Comparison of ENCODE assay signal across 35 cellular contexts in the genomic region with DNA sequence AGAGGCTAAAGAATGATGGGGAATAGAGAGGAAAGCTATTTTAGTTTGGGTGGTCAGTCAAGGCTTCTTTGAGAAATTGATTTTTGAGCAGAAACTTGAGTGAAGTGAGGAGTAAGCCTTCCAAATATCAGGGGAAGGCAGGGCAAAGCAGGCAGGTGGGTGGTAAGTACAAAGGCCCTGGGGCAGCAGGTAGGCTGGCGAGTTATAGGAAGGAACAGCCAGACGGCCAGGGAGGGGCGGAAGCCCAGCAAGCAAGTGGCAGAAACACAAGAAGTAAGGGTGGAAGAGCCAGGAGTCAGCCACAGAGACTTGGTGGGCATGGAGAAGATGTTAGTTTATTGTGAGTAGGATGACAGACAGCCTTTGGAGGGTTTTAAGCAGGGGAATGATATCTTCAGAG. TPM values are rescaled to one million over a fixed set of nuclear protein-coding genes. Genes with fewer than 3 reads are reported as not detected.
"Had no signal": no experiment of that assay in that cellular context is flagged by ENCODE, and none has a peak within 500 bp of the region (broad histone marks: within the 10 kb centered on the region; RNA-seq: fewer than 3 reads in every experiment).

No MANE protein-coding gene starts in this region.

- H3K27me3 ChIP-seq: ascending aorta, cardiac muscle cell, MG63, Peyer's patch, SJSA1 had no signal

- H3K36me3 Mint-ChIP-seq: activated naive CD8-positive, alpha-beta T cell treated with anti-CD3 and anti-CD28 coated beads for 36 hours; WTC11 had no signal

- DNase-seq: activated CD4-positive, alpha-beta T cell treated with anti-CD3 and anti-CD28 coated beads for 36 hours; activated CD4-positive, alpha-beta T cell treated with anti-CD3 and anti-CD28 coated beads, Interleukin-2, amount 10 ng/mL, durations not matched to agents 7 days and 5 days; activated CD4-positive, alpha-beta T cell treated with anti-CD3 and anti-CD28 coated beads, Interleukin-2, amount 50 U/mL, for 48 hours; activated CD8-positive, alpha-beta T cell treated with anti-CD3 and anti-CD28 coated beads, Interleukin-2, amount 10 ng/mL, durations not matched to agents 7 days and 5 days; activated naive CD4-positive, alpha-beta T cell; activated naive CD4-positive, alpha-beta T cell treated with anti-CD3 and anti-CD28 coated beads, Interleukin-2, amount 50 U/mL, for 16 hours; activated naive CD8-positive, alpha-beta T cell treated with anti-CD3 and anti-CD28 coated beads for 36 hours; activated T-cell treated with anti-CD3 and anti-CD28 coated beads, Interleukin-2, amount 50 U/mL, for 4 hours; amniotic stem cell; Kasumi-1; KG1; MG63; MV-4-11; NCI-H1092; NCI-H1436 treated with DMSO at 0.1 percent for 48 hours; NCI-H1694 treated with DMSO at 0.1 percent for 48 hours; NCI-H2029; NCI-H345; NCI-H526; NCI-H748 treated with DMSO at 0.1 percent for 48 hours; NK-92 treated with Interleukin-12 subunit alpha and Interleukin-12 subunit beta, amount 100 ng/mL, for 24 hours; PC-3; RPMI8226; SHP77 treated with DMSO at 0.1 percent for 48 hours; SK-N-SH had no signal

- H3K4me3 Mint-ChIP-seq: activated CD4-positive, alpha-beta T cell treated with anti-CD3 and anti-CD28 coated beads for 36 hours; activated CD4-positive, alpha-beta T cell treated with anti-CD3 and anti-CD28 coated beads, Interleukin-2, amount 10 ng/mL, durations not matched to agents 7 days and 5 days; activated CD8-positive, alpha-beta T cell treated with anti-CD3 and anti-CD28 coated beads, Interleukin-2, amount 10 ng/mL, durations not matched to agents 7 days and 5 days; activated naive CD8-positive, alpha-beta T cell treated with anti-CD3 and anti-CD28 coated beads for 36 hours; activated T-cell treated with anti-CD3 and anti-CD28 coated beads, Interleukin-2, amount 50 U/mL, for 4 hours; activated T-helper 1 cell treated with anti-CD3 and anti-CD28 coated beads, Interleukin-12 subunit alpha, Interleukin-12 subunit beta, Interleukin-2, Interleukin-4 antibody, amounts not matched to agents 30 ng/mL and 10 ng/mL and 1 ng/mL, durations not matched to agents 14 hours and 24 hours and 36 hours; T-helper 1 cell treated with Interleukin-12 subunit alpha and Interleukin-12 subunit beta and Interleukin-4 antibody, amounts not matched to agents 30 μg/mL and 1 μg/mL, for 36 hours; T-helper 2 cell treated with Interferon-gamma antibody and Interleukin-4, amounts not matched to agents 5 μg/mL and 100 μg/mL, for 36 hours; WTC11 had no signal

- H3K4me1 ChIP-seq: Peyer's patch had no signal

- H3K9me3 ChIP-seq: ascending aorta, MG63, Peyer's patch, SJSA1, SK-N-SH had no signal

- H3K9me3 Mint-ChIP-seq: activated CD4-positive, alpha-beta T cell treated with anti-CD3 and anti-CD28 coated beads, Interleukin-2, amount 10 ng/mL, durations not matched to agents 7 days and 5 days; activated naive CD8-positive, alpha-beta T cell treated with anti-CD3 and anti-CD28 coated beads for 36 hours; activated T-cell treated with anti-CD3 and anti-CD28 coated beads, Interleukin-2, amount 50 U/mL, for 4 hours; activated T-helper 1 cell treated with anti-CD3 and anti-CD28 coated beads, Interleukin-12 subunit alpha, Interleukin-12 subunit beta, Interleukin-2, Interleukin-4 antibody, amounts not matched to agents 30 ng/mL and 10 ng/mL and 1 ng/mL, durations not matched to agents 14 hours and 24 hours and 36 hours; T-helper 1 cell treated with Interleukin-12 subunit alpha and Interleukin-12 subunit beta and Interleukin-4 antibody, amounts not matched to agents 30 μg/mL and 1 μg/mL, for 36 hours; T-helper 2 cell treated with Interferon-gamma antibody and Interleukin-4, amounts not matched to agents 5 μg/mL and 100 μg/mL, for 36 hours; WTC11 had no signal

- H3K36me3 ChIP-seq: ascending aorta, cardiac muscle cell, MG63, Peyer's patch, SJSA1 had no signal

- H3K4me1 Mint-ChIP-seq: activated CD4-positive, alpha-beta T cell treated with anti-CD3 and anti-CD28 coated beads for 36 hours; activated CD4-positive, alpha-beta T cell treated with anti-CD3 and anti-CD28 coated beads, Interleukin-2, amount 10 ng/mL, durations not matched to agents 7 days and 5 days; activated naive CD8-positive, alpha-beta T cell treated with anti-CD3 and anti-CD28 coated beads for 36 hours; WTC11 had no signal

- H3K27ac ChIP-seq: ascending aorta, cardiac muscle cell, Peyer's patch, SJSA1 had no signal

- ATAC-seq: activated CD4-positive, alpha-beta T cell treated with anti-CD3 and anti-CD28 coated beads for 36 hours; activated CD4-positive, CD25-positive, alpha-beta regulatory T cell treated with anti-CD3 and anti-CD28 coated beads, Interleukin-2, amount 50 U/mL, for 24 hours; activated CD8-positive, alpha-beta T cell treated with anti-CD3 and anti-CD28 coated beads, Interleukin-2, amount 10 ng/mL, durations not matched to agents 7 days and 5 days; activated T-cell treated with anti-CD3 and anti-CD28 coated beads, Interleukin-2, amount 50 U/mL, for 4 hours; PC-3; WTC11 had no signal

- H3K27ac Mint-ChIP-seq: activated CD4-positive, alpha-beta T cell treated with anti-CD3 and anti-CD28 coated beads for 36 hours; activated CD4-positive, alpha-beta T cell treated with anti-CD3 and anti-CD28 coated beads, Interleukin-2, amount 10 ng/mL, durations not matched to agents 7 days and 5 days; activated CD8-positive, alpha-beta T cell treated with anti-CD3 and anti-CD28 coated beads, Interleukin-2, amount 10 ng/mL, durations not matched to agents 7 days and 5 days; activated naive CD8-positive, alpha-beta T cell treated with anti-CD3 and anti-CD28 coated beads for 36 hours; activated T-helper 1 cell treated with anti-CD3 and anti-CD28 coated beads, Interleukin-12 subunit alpha, Interleukin-12 subunit beta, Interleukin-2, Interleukin-4 antibody, amounts not matched to agents 30 ng/mL and 10 ng/mL and 1 ng/mL, durations not matched to agents 14 hours and 24 hours and 36 hours; T-helper 1 cell treated with Interleukin-12 subunit alpha and Interleukin-12 subunit beta and Interleukin-4 antibody, amounts not matched to agents 30 μg/mL and 1 μg/mL, for 36 hours; T-helper 2 cell treated with Interferon-gamma antibody and Interleukin-4, amounts not matched to agents 5 μg/mL and 100 μg/mL, for 36 hours; WTC11 had no signal

- H3K4me3 ChIP-seq: ascending aorta, cardiac muscle cell, MG63, Peyer's patch, SJSA1 had no signal

RNA-seq across cellular contexts. Expression of a gene that starts 34.9 kb away (rescaled TPM):
- total RNA-seq: activated CD4-positive, alpha-beta T cell treated with anti-CD3 and anti-CD28 coated beads for 36 hours; activated CD4-positive, alpha-beta T cell treated with anti-CD3 and anti-CD28 coated beads, Interleukin-2, amount 10 ng/mL, durations not matched to agents 7 days and 5 days; activated CD8-positive, alpha-beta T cell treated with anti-CD3 and anti-CD28 coated beads, Interleukin-2, amount 10 ng/mL, durations not matched to agents 7 days and 5 days; activated naive CD8-positive, alpha-beta T cell treated with anti-CD3 and anti-CD28 coated beads for 36 hours; activated T-cell treated with anti-CD3 and anti-CD28 coated beads, Interleukin-2, amount 50 U/mL, for 4 hours; activated T-helper 1 cell treated with anti-CD3 and anti-CD28 coated beads, Interleukin-12 subunit alpha, Interleukin-12 subunit beta, Interleukin-2, Interleukin-4 antibody, amounts not matched to agents 30 ng/mL and 10 ng/mL and 1 ng/mL, durations not matched to agents 14 hours and 24 hours and 36 hours; ascending aorta; cardiac muscle cell; NCI-H460; PC-3; SJSA1 had no signal
